8 cellular contexts compared by ENCODE assay signal in the genomic region with DNA sequence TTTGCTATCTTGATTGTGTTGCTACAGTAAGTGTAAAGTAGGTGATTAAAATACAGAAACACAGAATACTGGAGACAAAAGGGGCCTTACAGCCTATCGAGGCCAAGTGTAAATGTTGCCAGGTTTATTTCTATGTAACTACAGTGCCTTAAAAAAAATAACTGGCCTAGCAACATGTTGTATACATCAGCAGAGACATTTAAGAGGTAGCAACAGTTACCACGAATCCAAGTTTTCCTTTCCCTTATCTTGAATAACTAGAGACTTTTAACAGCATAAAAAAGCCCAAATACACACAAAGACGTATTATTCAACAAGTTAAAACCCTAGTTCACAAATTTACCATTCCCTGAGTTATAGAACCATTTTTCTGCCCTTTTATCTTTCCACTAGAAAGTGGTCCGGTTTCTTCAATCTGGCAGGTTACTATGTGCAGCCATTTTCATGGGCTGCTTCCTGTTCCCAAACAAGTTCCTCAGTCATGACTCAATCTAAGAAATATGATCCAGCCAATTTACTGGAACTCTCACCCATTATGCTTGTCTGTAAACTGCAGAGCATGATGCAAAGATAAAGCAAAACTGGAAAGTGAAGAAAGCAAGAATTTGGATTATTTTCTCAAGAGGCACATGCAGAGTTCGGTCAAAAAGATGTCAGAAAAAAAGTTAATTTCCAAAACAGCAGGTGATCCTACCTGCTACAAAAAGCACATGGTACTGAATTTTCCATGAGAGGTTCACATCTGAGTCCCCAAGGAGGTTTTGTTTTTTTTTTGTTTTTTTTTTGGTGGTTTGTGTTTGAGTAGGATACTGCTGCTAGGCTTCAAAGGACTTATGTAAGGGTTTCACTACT. TPM values are rescaled to one million over a fixed set of nuclear protein-coding genes. Genes with fewer than 3 reads are reported as not detected.
A peak's percentile ranks its signal among the peaks of the same experiment; 100 is the strongest.
DNase-seq lines count a peak whose midpoint lies in the region; ATAC-seq and TF ChIP-seq lines count a peak whose summit lies in the region.

No MANE protein-coding gene starts in this region.

- H3K9ac ChIP-seq in rectal smooth muscle tissue (ENCODE audit: low read length): no peak overlapping the region

- no peaks in the 10 kb centered on the region for H3K36me3 ChIP-seq in gastroesophageal sphincter
- H3K36me3 ChIP-seq in rectal smooth muscle tissue (ENCODE audit: control insufficient read depth, insufficient read depth, low read length): no peaks in the 10 kb centered on the region

- TF ChIP-seq POLR2A in gastroesophageal sphincter (IDR thresholded peaks at IDR 0.05): no peak

- no peak for TF ChIP-seq EP300 in gastroesophageal sphincter (IDR thresholded peaks at IDR 0.05)

- no peak for ATAC-seq in activated CD8-positive, alpha-beta T cell treated with anti-CD3 and anti-CD28 coated beads for 36 hours
- ATAC-seq in gastroesophageal sphincter (peak; percentile 86), GM21526 (IDR thresholded peaks at IDR 0.05; ENCODE audit: low FRiP score, unreplicated experiment) (no peak)

- no peaks in the 10 kb centered on the region for H3K27me3 ChIP-seq in gastroesophageal sphincter
- H3K27me3 ChIP-seq in rectal smooth muscle tissue (ENCODE audit: control insufficient read depth, insufficient read depth, low read length): no peaks in the 10 kb centered on the region

- no peaks in the 10 kb centered on the region for H3K27me3 Mint-ChIP-seq in activated CD8-positive, alpha-beta T cell treated with anti-CD3 and anti-CD28 coated beads for 36 hours

- H3K4me3 ChIP-seq in gastroesophageal sphincter (peak overlapping the region; percentile 30 to 34), rectal smooth muscle tissue (ENCODE audit: low read length) (peak overlapping the region; percentile 2)

- peaks cover 33 to 100% (median 75%) of the 10 kb centered on the region in 3 donors for H3K4me1 ChIP-seq in gastroesophageal sphincter
- peaks cover 54% of the 10 kb centered on the region for H3K4me1 ChIP-seq in rectal smooth muscle tissue (ENCODE audit: control insufficient read depth, insufficient read depth, low read length)

- peak; percentile 95 for DNase-seq in HS-5 (ENCODE audit: low read depth)
- DNase-seq in activated CD8-positive, alpha-beta T cell treated with anti-CD3 and anti-CD28 coated beads for 36 hours: no peak
- no peak for DNase-seq in stimulated activated naive CD4-positive, alpha-beta T cell (lab: John Stamatoyannopoulos, UW)
- DNase-seq in stimulated activated CD4-positive, alpha-beta T cell treated with anti-CD3 and anti-CD28 coated beads, Interleukin-1b, Interleukin-23, amount 100 ng/mL, for 48 hours: no peak

- H3K27ac ChIP-seq in C4-2B (peak overlapping the region; percentile 85), gastroesophageal sphincter (peak overlapping the region; percentile 83 to 92 (median 88)), rectal smooth muscle tissue (ENCODE audit: low read depth, low read length) (peak overlapping the region; percentile 87)

- peaks cover 80% of the 10 kb centered on the region for H3K4me1 Mint-ChIP-seq in activated CD8-positive, alpha-beta T cell treated with anti-CD3 and anti-CD28 coated beads for 36 hours (ENCODE audit: low read depth)

- H3K27ac Mint-ChIP-seq in activated CD8-positive, alpha-beta T cell treated with anti-CD3 and anti-CD28 coated beads for 36 hours: peak overlapping the region; percentile 69

- CTCF ChIA-PET in activated CD8-positive, alpha-beta T cell treated with anti-CD3 and anti-CD28 coated beads for 36 hours (lab: Charles Lee): interaction anchor here (0.9 to 1.0 kb wide), 2 partner anchors 17 to 53 kb away, joined by 3 read pairs; no protein-coding TSS in a partner anchor

- no peak overlapping the region for H3K4me3 Mint-ChIP-seq in activated CD8-positive, alpha-beta T cell treated with anti-CD3 and anti-CD28 coated beads for 36 hours

- H3K9me3 Mint-ChIP-seq in activated CD8-positive, alpha-beta T cell treated with anti-CD3 and anti-CD28 coated beads for 36 hours: no peaks in the 10 kb centered on the region

- no peaks in the 10 kb centered on the region for H3K9me3 ChIP-seq in gastroesophageal sphincter

- TF ChIP-seq CTCF in C4-2B (conservative IDR thresholded peaks at IDR 0.05) (no peak), gastroesophageal sphincter (IDR thresholded peaks at IDR 0.05) (no peak)
- TF ChIP-seq CTCF in activated CD8-positive, alpha-beta T cell treated with anti-CD3 and anti-CD28 coated beads for 36 hours (IDR thresholded peaks at IDR 0.05): no peak

- WGBS in gastroesophageal sphincter (ENCODE audit: low coverage in 1 of 2), 2 donors: 3 to 7% methylated on average over 5 of the region's 5 CpGs

- POLR2A ChIA-PET in activated CD8-positive, alpha-beta T cell treated with anti-CD3 and anti-CD28 coated beads for 36 hours (lab: Charles Lee): interaction anchor here (1.0 to 7.2 kb wide), 3 partner anchors 12 to 21 kb away, joined by 3 to 63 read pairs (median 3); a partner anchor contains a TSS

- H3K36me3 Mint-ChIP-seq in activated CD8-positive, alpha-beta T cell treated with anti-CD3 and anti-CD28 coated beads for 36 hours (ENCODE audit: low read depth): peaks cover 40% of the 10 kb centered on the region

- intact Hi-C loops in activated CD8-positive, alpha-beta T cell treated with anti-CD3 and anti-CD28 coated beads for 36 hours (cut with micrococcal nuclease): loop anchor here (1.0 kb wide), 1 partner anchor 28 kb away; no protein-coding TSS in a partner anchor

RNA-seq across cellular contexts. Expression of a gene that starts 22.2 kb away (rescaled TPM):
- total RNA-seq in activated CD8-positive, alpha-beta T cell treated with anti-CD3 and anti-CD28 coated beads for 36 hours: 10 to 100 TPM; 57.3 to 57.6 TPM
- 100 to 1,000 TPM in 1 of 4 donors, 10 to 100 TPM in 3; 55.5 to 111 (median 89.2) TPM for total RNA-seq in gastroesophageal sphincter

RNA-seq across cellular contexts. Expression of a gene that starts 29.8 kb away (rescaled TPM):
- 100 to 1,000 TPM; 292 to 308 TPM for total RNA-seq in activated CD8-positive, alpha-beta T cell treated with anti-CD3 and anti-CD28 coated beads for 36 hours
- total RNA-seq in gastroesophageal sphincter: 10 to 100 TPM; 58.4 to 87.8 (median 73.1) TPM
